In genomic region chr9:78235296-78235770, GRCh38 we compare ENCODE assay signal across 8 cellular contexts. TPM values are rescaled to one million over a fixed set of nuclear protein-coding genes. Genes with fewer than 3 reads are reported as not detected.
DNase-seq lines count a peak whose midpoint lies in the region; TF ChIP-seq lines count a peak whose summit lies in the region.

No MANE protein-coding gene starts in this region.

- TF ChIP-seq EP300 in sigmoid colon (IDR thresholded peaks at IDR 0.05), result no peak

- H3K4me3 ChIP-seq in left ventricle myocardium inferior, result peak overlapping the region; percentile 99
- H3K4me3 ChIP-seq in sigmoid colon, result peak overlapping the region; percentile 67 to 89 (median 74)

- no peaks in the 10 kb centered on the region for H3K9me3 Mint-ChIP-seq in activated T-cell treated with anti-CD3 and anti-CD28 coated beads, Interleukin-2, amount 50 U/mL, for 24 hours
- H3K9me3 Mint-ChIP-seq in activated T-helper 2 cell treated with anti-CD3 and anti-CD28 coated beads, Interferon-gamma antibody, Interleukin-2, Interleukin-4, amounts not matched to agents 10 μg/mL and 5 μg/mL and 100 μg/mL, durations not matched to agents 14 hours and 24 hours and 36 hours, result no peaks in the 10 kb centered on the region

- H3K4me1 ChIP-seq in left ventricle myocardium inferior, result peaks cover 24% of the 10 kb centered on the region
- peaks cover 0 to 8% (median 7%) of the 10 kb centered on the region in 4 donors for H3K4me1 ChIP-seq in sigmoid colon

- H3K36me3 ChIP-seq in left ventricle myocardium inferior (no peaks in the 10 kb centered on the region), sigmoid colon (peaks cover 0 to 4% (median 0%) of the 10 kb centered on the region in 4 donors)

- H3K9me3 ChIP-seq in left ventricle myocardium inferior (replicated peaks) (no peaks in the 10 kb centered on the region), sigmoid colon (no peaks in the 10 kb centered on the region)

- H3K27me3 Mint-ChIP-seq in activated T-cell treated with anti-CD3 and anti-CD28 coated beads, Interleukin-2, amount 50 U/mL, for 24 hours, result no peaks in the 10 kb centered on the region
- H3K27me3 Mint-ChIP-seq in activated T-helper 2 cell treated with anti-CD3 and anti-CD28 coated beads, Interferon-gamma antibody, Interleukin-2, Interleukin-4, amounts not matched to agents 10 μg/mL and 5 μg/mL and 100 μg/mL, durations not matched to agents 14 hours and 24 hours and 36 hours (ENCODE audit: low read depth), result no peaks in the 10 kb centered on the region

- H3K36me3 Mint-ChIP-seq in activated T-cell treated with anti-CD3 and anti-CD28 coated beads, Interleukin-2, amount 50 U/mL, for 24 hours (ENCODE audit: low read depth), result peaks cover 35% of the 10 kb centered on the region
- H3K36me3 Mint-ChIP-seq in activated T-helper 2 cell treated with anti-CD3 and anti-CD28 coated beads, Interferon-gamma antibody, Interleukin-2, Interleukin-4, amounts not matched to agents 10 μg/mL and 5 μg/mL and 100 μg/mL, durations not matched to agents 14 hours and 24 hours and 36 hours (ENCODE audit: low read depth), result peaks cover 21% of the 10 kb centered on the region

- TF ChIP-seq CTCF in left ventricle myocardium inferior (IDR thresholded peaks at IDR 0.05; ENCODE audit: borderline replicate concordance) (no peak), sigmoid colon (IDR thresholded peaks at IDR 0.05) (no peak)

- no peak for DNase-seq in activated T-cell treated with anti-CD3 and anti-CD28 coated beads, Interleukin-2, amount 50 U/mL, for 24 hours
- DNase-seq in activated T-cell treated with anti-CD3 and anti-CD28 coated beads, Interleukin-2, amount 50 U/mL, for 48 hours, result no peak
- no peak for DNase-seq in activated T-helper 2 cell treated with anti-CD3 and anti-CD28 coated beads, Interferon-gamma antibody, Interleukin-2, Interleukin-4, amounts not matched to agents 10 μg/mL and 5 μg/mL and 100 μg/mL, durations not matched to agents 14 hours and 24 hours and 36 hours (ENCODE audit: low spot score)
- DNase-seq in left ventricle myocardium inferior (no peak), sigmoid colon (no peak), posterior cingulate gyrus (no peak), SHP77 treated with DMSO at 0.1 percent for 48 hours (lab: John Stamatoyannopoulos, UW) (no peak), SW 1271 (lab: John Stamatoyannopoulos, UW) (no peak)

- TF ChIP-seq POLR2A in sigmoid colon (IDR thresholded peaks at IDR 0.05), result no peak

- peak overlapping the region; percentile 79 for H3K27ac ChIP-seq in left ventricle myocardium inferior (replicated peaks)
- H3K27ac ChIP-seq in sigmoid colon, result peak overlapping the region; percentile 80 to 90 (median 83)

- H3K27ac Mint-ChIP-seq in activated T-cell treated with anti-CD3 and anti-CD28 coated beads, Interleukin-2, amount 50 U/mL, for 24 hours, result peak overlapping the region; percentile 94
- peak overlapping the region; percentile 87 for H3K27ac Mint-ChIP-seq in activated T-helper 2 cell treated with anti-CD3 and anti-CD28 coated beads, Interferon-gamma antibody, Interleukin-2, Interleukin-4, amounts not matched to agents 10 μg/mL and 5 μg/mL and 100 μg/mL, durations not matched to agents 14 hours and 24 hours and 36 hours

- intact Hi-C loops in activated T-helper 2 cell treated with anti-CD3 and anti-CD28 coated beads, Interferon-gamma antibody, Interleukin-2, Interleukin-4, amounts not matched to agents 10 μg/mL and 5 μg/mL and 100 μg/mL, durations not matched to agents 14 hours and 24 hours and 36 hours (cut with micrococcal nuclease), result loop anchor here (10.0 kb wide), 1 partner anchor 261 kb away; no protein-coding TSS in a partner anchor
- intact Hi-C loops in left ventricle myocardium inferior (cut with micrococcal nuclease) (no loop called here), sigmoid colon (cut with DNase I) (loop anchor here (5.0 kb wide), 1 partner anchor 62 kb away; the partner anchor contains the start of gene PSAT1), posterior cingulate gyrus (cut with DNase I) (no loop called here)

- H3K27me3 ChIP-seq in left ventricle myocardium inferior (ENCODE audit: low read depth) (no peaks in the 10 kb centered on the region), sigmoid colon (no peaks in the 10 kb centered on the region)

- peaks cover 35% of the 10 kb centered on the region for H3K4me1 Mint-ChIP-seq in activated T-cell treated with anti-CD3 and anti-CD28 coated beads, Interleukin-2, amount 50 U/mL, for 24 hours (ENCODE audit: low read depth)
- H3K4me1 Mint-ChIP-seq in activated T-helper 2 cell treated with anti-CD3 and anti-CD28 coated beads, Interferon-gamma antibody, Interleukin-2, Interleukin-4, amounts not matched to agents 10 μg/mL and 5 μg/mL and 100 μg/mL, durations not matched to agents 14 hours and 24 hours and 36 hours (ENCODE audit: low read depth), result peaks cover 36% of the 10 kb centered on the region

- peak overlapping the region; percentile 93 for H3K4me3 Mint-ChIP-seq in activated T-cell treated with anti-CD3 and anti-CD28 coated beads, Interleukin-2, amount 50 U/mL, for 24 hours
- no peak overlapping the region for H3K4me3 Mint-ChIP-seq in activated T-helper 2 cell treated with anti-CD3 and anti-CD28 coated beads, Interferon-gamma antibody, Interleukin-2, Interleukin-4, amounts not matched to agents 10 μg/mL and 5 μg/mL and 100 μg/mL, durations not matched to agents 14 hours and 24 hours and 36 hours (ENCODE audit: low read depth)

- WGBS in sigmoid colon, 2 donors, result 1 to 5% methylated on average over 17 of the region's 17 CpGs

RNA-seq across cellular contexts. Expression of gene CEP78, which starts 0.5 kb away (rescaled TPM):
- 33.7 and 36.5 TPM in 2 replicates for total RNA-seq in activated T-helper 2 cell treated with anti-CD3 and anti-CD28 coated beads, Interferon-gamma antibody, Interleukin-2, Interleukin-4, amounts not matched to agents 10 μg/mL and 5 μg/mL and 100 μg/mL, durations not matched to agents 14 hours and 24 hours and 36 hours
- total RNA-seq in left ventricle myocardium inferior (3.4 TPM), sigmoid colon (10 to 100 TPM in 3 of 4 donors, 1 to 10 TPM in 1; 8.9 to 14.0 (median 12.3) TPM)
- 1 to 10 TPM; 2.4 to 9.0 (median 2.5) TPM for polyA plus RNA-seq in sigmoid colon

Comparison
In these comparisons a context has a peak if more than half of its experiments do, and no peak if none do; other contexts are left out.
1. intact Hi-C loops: an anchor here in activated T-helper 2 cell treated with anti-CD3 and anti-CD28 coated beads, Interferon-gamma antibody, Interleukin-2, Interleukin-4, amounts not matched to agents 10 μg/mL and 5 μg/mL and 100 μg/mL, durations not matched to agents 14 hours and 24 hours and 36 hours (10.0 kb wide) and sigmoid colon (5.0 kb wide); none called in left ventricle myocardium inferior and posterior cingulate gyrus.